25 cellular contexts compared by ENCODE assay signal in the genomic region with DNA sequence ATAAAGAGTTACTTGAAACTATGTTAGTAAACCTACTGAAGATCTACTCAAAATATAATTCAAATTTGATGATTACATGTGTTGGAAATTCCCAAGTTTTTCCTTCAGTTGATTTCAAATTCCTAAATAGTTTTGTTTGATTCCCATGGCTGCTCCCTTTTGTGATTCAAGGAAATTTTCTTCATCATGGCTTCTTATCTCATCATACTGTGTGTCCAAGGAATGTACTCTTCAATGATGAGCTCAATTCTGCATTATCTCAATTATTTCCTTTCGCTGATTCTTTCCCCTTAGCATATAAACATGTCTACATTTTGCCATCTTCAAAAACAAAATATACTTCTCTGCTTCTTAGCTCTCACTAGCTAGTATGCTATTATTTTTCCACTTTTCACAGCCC.
"Had no signal": no experiment of that assay in that cellular context is flagged by ENCODE, and none has a peak within 500 bp of the region (broad histone marks: within the 10 kb centered on the region; RNA-seq: fewer than 3 reads in every experiment).

No MANE protein-coding gene starts in this region.

- H3K4me3 ChIP-seq: SJSA1 had no signal

- H3K4me2 ChIP-seq: KMS-11 had no signal

- H3K36me3 ChIP-seq: SJSA1 had no signal

- FAIRE-seq: RCC 7860 had no signal

- H3K27ac ChIP-seq: KMS-11, SJSA1 had no signal

- H3K4me1 ChIP-seq: SJSA1 had no signal

- H3K27me3 ChIP-seq: SJSA1 had no signal

- ATAC-seq: activated CD8-positive, alpha-beta T cell treated with anti-CD3 and anti-CD28 coated beads, Interleukin-2, amount 10 ng/mL, durations not matched to agents 7 days and 5 days; activated naive CD8-positive, alpha-beta T cell treated with anti-CD3 and anti-CD28 coated beads, Interleukin-2, amount 50 U/mL, for 24 hours; PC-3; T-helper 17 cell; WTC11 had no signal

- H3K9me3 ChIP-seq: SJSA1 had no signal

- H3K9ac ChIP-seq: KMS-11 had no signal

- DNase-seq: activated CD4-positive, alpha-beta T cell treated with anti-CD3 and anti-CD28 coated beads for 48 hours; activated CD4-positive, alpha-beta T cell treated with anti-CD3 and anti-CD28 coated beads, Interleukin-2, amount 50 U/mL, for 4 hours; activated CD4-positive, CD25-positive, alpha-beta regulatory T cell treated with anti-CD3 and anti-CD28 coated beads, Interleukin-2, amount 50 U/mL, for 72 hours; activated CD8-positive, alpha-beta memory T cell treated with anti-CD3 and anti-CD28 coated beads, Interleukin-2, amount 50 U/mL, for 48 hours; activated CD8-positive, alpha-beta T cell treated with anti-CD3 and anti-CD28 coated beads, Interleukin-2, amount 10 ng/mL, durations not matched to agents 7 days and 5 days; activated effector memory CD4-positive, alpha-beta T cell treated with Interleukin-2 at 50 U/mL for 16 hours; activated naive CD4-positive, alpha-beta T cell; activated naive CD8-positive, alpha-beta T cell treated with anti-CD3 and anti-CD28 coated beads, Interleukin-2, amount 50 U/mL, for 24 hours; activated T-cell treated with anti-CD3 and anti-CD28 coated beads, Interleukin-2, amount 50 U/mL, for 1 hour; amygdala; caudate nucleus; NCI-H1092; NCI-H1930; NCI-H2171; NCI-H2227 treated with DMSO at 0.1 percent for 48 hours; NCI-H526; NCI-H82; PC-3; SHP77; T-helper 17 cell; T-helper 9 cell had no signal
